8 cellular contexts compared by ENCODE assay signal in genomic region chr1:43933386-43934278, GRCh38. TPM values are rescaled to one million over a fixed set of nuclear protein-coding genes. Genes with fewer than 3 reads are reported as not detected.
DNase-seq lines count a peak whose midpoint lies in the region; ATAC-seq, FAIRE-seq and TF ChIP-seq lines count a peak whose summit lies in the region.

A gene with protein sequence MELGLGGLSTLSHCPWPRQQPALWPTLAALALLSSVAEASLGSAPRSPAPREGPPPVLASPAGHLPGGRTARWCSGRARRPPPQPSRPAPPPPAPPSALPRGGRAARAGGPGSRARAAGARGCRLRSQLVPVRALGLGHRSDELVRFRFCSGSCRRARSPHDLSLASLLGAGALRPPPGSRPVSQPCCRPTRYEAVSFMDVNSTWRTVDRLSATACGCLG (plus strand): TSS chr1:43933801. CDS start chr1:43935657, 1,856 bp downstream.

- H2BK120ac ChIP-seq in neuronal stem cell (ENCODE audit: low read depth, low read length), result peak within 1 kb of the TSS; percentile 56

- peak within 1 kb of the TSS; percentile 80 for H2BK15ac ChIP-seq in neuronal stem cell (ENCODE audit: low read length)

- peak; percentile 64 for FAIRE-seq in GM12891 (lab: Jason Lieb, UNC)

- peak within 1 kb of the TSS in 1 of 2 donors; percentile 81 for H3K4me3 ChIP-seq in neuronal stem cell (ENCODE audit: low read length in 2 of 2)
- no peak within 1 kb of the TSS for H3K4me3 ChIP-seq in effector memory CD4-positive, alpha-beta T cell (ENCODE audit: insufficient read depth, low read depth, low read length, poor library complexity, severe bottlenecking)

- H3K4ac ChIP-seq in neuronal stem cell (ENCODE audit: low read length), result peak within 1 kb of the TSS; percentile 78

- peak within 1 kb of the TSS; percentile 48 for H2AFZ ChIP-seq in neuronal stem cell (ENCODE audit: low read length)

- peak within 1 kb of the TSS; percentile 40 for H3K14ac ChIP-seq in neuronal stem cell (ENCODE audit: low read length)

- no CpG with 5 or more reads among the region's 48 CpGs for WGBS in neuronal stem cell (ENCODE audit: extremely low coverage in 2 of 2, insufficient read length in 2 of 2, insufficient replicate concordance in 1 of 2), 2 donors

- H3K18ac ChIP-seq in neuronal stem cell (ENCODE audit: low read length), result peak within 1 kb of the TSS; percentile 93

- H3K27ac ChIP-seq in epithelial cell of prostate (peak within 1 kb of the TSS; percentile 98), neuronal stem cell (replicated peaks; ENCODE audit: low read length) (no peak within 1 kb of the TSS)
- H3K27ac ChIP-seq in effector memory CD4-positive, alpha-beta T cell (ENCODE audit: insufficient read depth, low read length, poor library complexity, severe bottlenecking), result no peak within 1 kb of the TSS

- no peak within 1 kb of the TSS for H4K91ac ChIP-seq in neuronal stem cell (ENCODE audit: low read depth, low read length, poor library complexity)

- no peak for ATAC-seq in GM21786 (IDR thresholded peaks at IDR 0.05; ENCODE audit: unreplicated experiment)

- H3K9me3 ChIP-seq in neuronal stem cell (replicated peaks in 1 of 2; ENCODE audit: control insufficient read depth in 2 of 2, insufficient read depth in 1 of 2, low read depth in 1 of 2, low read length in 2 of 2), result no peaks in the 10 kb centered on the region
- no peaks in the 10 kb centered on the region for H3K9me3 ChIP-seq in effector memory CD4-positive, alpha-beta T cell (ENCODE audit: control insufficient read depth, low read length)

- DNase-seq in GM12891 (ENCODE audit: insufficient read length, low spot score) (no peak), NCI-H774 (lab: John Stamatoyannopoulos, UW) (peak; percentile 44), epithelial cell of prostate (ENCODE audit: low read depth, low spot score) (no peak), neuronal stem cell (ENCODE audit: low spot score) (peak; percentile 53), NOMO-1 treated with DMSO at 0.1 percent for 48 hours (lab: John Stamatoyannopoulos, UW; ENCODE audit: unreplicated experiment) (no peak)
- DNase-seq in effector memory CD4-positive, alpha-beta T cell, result no peak
- no peak for DNase-seq in activated CD4-positive, alpha-beta T cell treated with anti-CD3 and anti-CD28 coated beads, Interleukin-2, amount 50 U/mL, for 4 hours

- peaks cover 4 to 22% (median 14%) of the 10 kb centered on the region in 3 experiments for H3K27me3 ChIP-seq in neuronal stem cell (ENCODE audit: control insufficient read depth in 3 of 3, insufficient read depth in 3 of 3, low read depth in 1 of 3, low read length in 3 of 3)
- H3K27me3 ChIP-seq in effector memory CD4-positive, alpha-beta T cell (replicated peaks; ENCODE audit: control insufficient read depth, insufficient read depth, low read length, poor library complexity, severe bottlenecking), result peaks cover 20% of the 10 kb centered on the region

- peak within 1 kb of the TSS; percentile 80 for H3K4me2 ChIP-seq in neuronal stem cell (ENCODE audit: insufficient read depth, low read length, poor library complexity, severe bottlenecking)

- peak within 1 kb of the TSS; percentile 59 for H2BK5ac ChIP-seq in neuronal stem cell (ENCODE audit: low read length)

- H3K36me3 ChIP-seq in neuronal stem cell (replicated peaks in 1 of 2; ENCODE audit: control insufficient read depth in 2 of 2, insufficient read depth in 2 of 2, low read length in 2 of 2), result peaks cover 0 to 8% of the 10 kb centered on the region in 2 donors
- H3K36me3 ChIP-seq in effector memory CD4-positive, alpha-beta T cell (ENCODE audit: control insufficient read depth, insufficient read depth, low read length), result no peaks in the 10 kb centered on the region

- peaks cover 1% of the 10 kb centered on the region for H3K79me1 ChIP-seq in neuronal stem cell (ENCODE audit: low read depth, low read length)

- H3K9ac ChIP-seq in neuronal stem cell (ENCODE audit: low read depth, low read length, poor library complexity), result peak within 1 kb of the TSS; percentile 79

- peak within 1 kb of the TSS; percentile 75 for H4K8ac ChIP-seq in neuronal stem cell (ENCODE audit: low read depth, low read length)

- peak within 1 kb of the TSS; percentile 90 for H2AK5ac ChIP-seq in neuronal stem cell (ENCODE audit: low read depth, low read length)

- no peak for TF ChIP-seq POLR2A in GM12891 (IDR thresholded peaks at IDR 0.05; ENCODE audit: low read depth, low read length)

- H2BK12ac ChIP-seq in neuronal stem cell (ENCODE audit: low read length), result peak within 1 kb of the TSS; percentile 82

- H3K23ac ChIP-seq in neuronal stem cell (ENCODE audit: low read depth, low read length, poor library complexity), result peak within 1 kb of the TSS; percentile 92

- peaks cover 8 to 23% of the 10 kb centered on the region in 2 donors for H3K4me1 ChIP-seq in neuronal stem cell (ENCODE audit: control insufficient read depth in 2 of 2, insufficient read depth in 1 of 2, low read depth in 1 of 2, low read length in 2 of 2)
- H3K4me1 ChIP-seq in effector memory CD4-positive, alpha-beta T cell (ENCODE audit: control insufficient read depth, insufficient read depth, low read length, poor library complexity, severe bottlenecking), result peaks cover 15% of the 10 kb centered on the region

TF ChIP-seq in GM12891, 5 proteins besides CTCF, POLR2A, EP300 and RAD21:
- TF ChIP-seq SPI1 (IDR thresholded peaks at IDR 0.05; ENCODE audit: low read depth, low read length) (no peak), POU2F2 (IDR thresholded peaks at IDR 0.05; ENCODE audit: low read depth, low read length) (0 out of 2 replicates have a peak, but pooled peaks have one; percentile 32)

RNA-seq across cellular contexts. Expression of the gene that starts here (rescaled TPM):
- 2.9 TPM for polyA plus RNA-seq in GM12891 (2012; ENCODE audit: low read depth, missing spikeins)
- polyA plus RNA-seq in neuronal stem cell (2013, experiment 1 of 2), result 2.7 TPM
- polyA plus RNA-seq in neuronal stem cell (2013, experiment 2 of 2), result 2.4 TPM

Comparison
In these comparisons a context has a peak if more than half of its experiments do, and no peak if none do; other contexts are left out.
1. DNase-seq: peak in NCI-H774 (single experiment) and neuronal stem cell (single experiment); none in GM12891 (single experiment), epithelial cell of prostate (single experiment), NOMO-1 treated with DMSO at 0.1 percent for 48 hours (single experiment), effector memory CD4-positive, alpha-beta T cell (0 of 3) and activated CD4-positive, alpha-beta T cell treated with anti-CD3 and anti-CD28 coated beads, Interleukin-2, amount 50 U/mL, for 4 hours (0 of 2).